8 cellular contexts compared by ENCODE assay signal in genomic region chr6:85449818-85450577, GRCh38. TPM values are rescaled to one million over a fixed set of nuclear protein-coding genes. Genes with fewer than 3 reads are reported as not detected.
DNase-seq lines count a peak whose midpoint lies in the region; ATAC-seq and TF ChIP-seq lines count a peak whose summit lies in the region.

Gene NT5E, plus strand, starts transcription at chr6:85450083. Its CDS starts 57 bp downstream, at chr6:85450140.

- H3K27ac ChIP-seq in coronary artery, result peak within 1 kb of the TSS; percentile 96 to 97

- TF ChIP-seq CTCF in Calu3 (IDR thresholded peaks at IDR 0.05; ENCODE audit: unreplicated experiment) (no peak), coronary artery (IDR thresholded peaks at IDR 0.05) (no peak)

- peaks cover 65% of the 10 kb centered on the region for H3K4me1 Mint-ChIP-seq in Calu3 (ENCODE audit: low read depth, unreplicated experiment)
- peaks cover 55% of the 10 kb centered on the region for H3K4me1 Mint-ChIP-seq in T-helper 2 cell treated with Interferon-gamma antibody and Interleukin-4, amounts not matched to agents 5 μg/mL and 100 μg/mL, for 36 hours (ENCODE audit: low read depth)

- intact Hi-C loops in Calu3 (cut with micrococcal nuclease; ENCODE audit: unreplicated experiment) (loop anchor here (2.0 kb wide), 1 partner anchor 33 kb away; no protein-coding TSS in a partner anchor), left colon (cut with DNase I, micrococcal nuclease) (no loop called here)

- CTCF ChIA-PET in Calu3 (lab: Charles Lee), result interaction anchor here (0.9 to 2.1 kb wide), 6 partner anchors 33 to 95 kb away, joined by 4 to 9 read pairs (median 4); no protein-coding TSS in a partner anchor

- DNase-seq in Calu3 (peak; percentile 86), coronary artery (ENCODE audit: low spot score) (peak; percentile 88), left colon (peak; percentile 79 to 81), NCI-H2107 (lab: John Stamatoyannopoulos, UW) (no peak)
- DNase-seq in T-helper 2 cell treated with Interferon-gamma antibody and Interleukin-4, amounts not matched to agents 5 μg/mL and 100 μg/mL, for 36 hours (ENCODE audit: low spot score), result peak; percentile 65
- DNase-seq in stimulated activated CD4-positive, alpha-beta T cell treated with anti-CD3 and anti-CD28 coated beads, Interleukin-4, amount 100 ng/mL, for 1 hour, result peak; percentile 18

- no peaks in the 10 kb centered on the region for H3K27me3 Mint-ChIP-seq in Calu3 (ENCODE audit: unreplicated experiment)
- peaks cover 43% of the 10 kb centered on the region for H3K27me3 Mint-ChIP-seq in T-helper 2 cell treated with Interferon-gamma antibody and Interleukin-4, amounts not matched to agents 5 μg/mL and 100 μg/mL, for 36 hours (ENCODE audit: low read depth)

- H3K4me3 Mint-ChIP-seq in Calu3 (ENCODE audit: low read depth, unreplicated experiment), result peak within 1 kb of the TSS; percentile 99
- peak within 1 kb of the TSS; percentile 97 for H3K4me3 Mint-ChIP-seq in T-helper 2 cell treated with Interferon-gamma antibody and Interleukin-4, amounts not matched to agents 5 μg/mL and 100 μg/mL, for 36 hours

- peak; percentile 80 for ATAC-seq in GM19438 (IDR thresholded peaks at IDR 0.05; ENCODE audit: low read depth, unreplicated experiment)
- ATAC-seq in HG03469 (IDR thresholded peaks at IDR 0.05; ENCODE audit: unreplicated experiment), result peak; percentile 64
- peak; percentile 82 for ATAC-seq in left colon

- peak within 1 kb of the TSS; percentile 89 for H3K27ac Mint-ChIP-seq in Calu3 (ENCODE audit: unreplicated experiment)
- peak within 1 kb of the TSS; percentile 89 for H3K27ac Mint-ChIP-seq in T-helper 2 cell treated with Interferon-gamma antibody and Interleukin-4, amounts not matched to agents 5 μg/mL and 100 μg/mL, for 36 hours

- H3K36me3 Mint-ChIP-seq in Calu3 (ENCODE audit: insufficient read depth, unreplicated experiment), result peaks cover 27% of the 10 kb centered on the region
- H3K36me3 Mint-ChIP-seq in T-helper 2 cell treated with Interferon-gamma antibody and Interleukin-4, amounts not matched to agents 5 μg/mL and 100 μg/mL, for 36 hours (ENCODE audit: low read depth), result peaks cover 20% of the 10 kb centered on the region

- H3K9me3 Mint-ChIP-seq in Calu3 (ENCODE audit: low read depth, unreplicated experiment), result no peaks in the 10 kb centered on the region
- no peaks in the 10 kb centered on the region for H3K9me3 Mint-ChIP-seq in T-helper 2 cell treated with Interferon-gamma antibody and Interleukin-4, amounts not matched to agents 5 μg/mL and 100 μg/mL, for 36 hours

- no TSS peak for BruUV-seq in Calu3 (replicated peaks; lab: Mats Ljungman, UMichigan)

- peak within 1 kb of the TSS; percentile 85 for H3K4me3 ChIP-seq in coronary artery

RNA-seq across cellular contexts. Expression of gene NT5E, which starts in this region (rescaled TPM):
- total RNA-seq in Calu3 (2022), result 52.8 and 76.5 TPM in 2 replicates
- 10 to 100 TPM; 47.8 to 49.8 TPM for total RNA-seq in left colon
